Comparison of ENCODE assay signal across 24 cellular contexts in the genomic region with DNA sequence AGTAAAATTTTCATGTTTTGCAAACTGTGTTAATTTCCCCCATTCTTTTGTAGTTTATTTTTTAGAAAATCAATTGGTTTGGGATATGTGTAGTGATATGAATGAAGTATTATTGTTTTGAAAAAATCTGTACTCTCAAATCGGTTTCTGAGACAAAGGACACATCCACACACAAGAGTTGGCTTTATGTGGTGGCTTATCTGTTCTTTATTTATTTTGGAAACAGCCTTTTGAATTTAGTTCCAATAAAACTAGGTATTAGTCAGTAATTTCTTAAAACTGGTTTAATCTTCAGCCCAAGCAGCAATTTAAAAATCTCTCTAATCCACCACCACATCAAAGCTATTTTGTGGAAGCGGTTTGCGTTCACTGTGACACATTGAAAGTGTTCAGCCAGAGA.
"Had no signal": no experiment of that assay in that cellular context is flagged by ENCODE, and none has a peak within 500 bp of the region (broad histone marks: within the 10 kb centered on the region; RNA-seq: fewer than 3 reads in every experiment).

No MANE protein-coding gene starts in this region.

- H3K9me3 ChIP-seq: ovary, psoas muscle, stomach, thoracic aorta, thyroid gland, tibial nerve, upper lobe of left lung, vagina had no signal

- DNase-seq: naive thymus-derived CD4-positive, alpha-beta T cell; natural killer cell; occipital lobe; ovary; psoas muscle; right cardiac atrium; stimulated activated CD4-positive, alpha-beta T cell treated with anti-CD3 and anti-CD28 coated beads, Interleukin-15, amount 100 ng/mL, for 24 hours; stimulated activated CD4-positive, alpha-beta T cell treated with anti-CD3 and anti-CD28 coated beads, Interleukin-2, amount 100 ng/mL, for 24 hours; stimulated activated CD4-positive, alpha-beta T cell treated with anti-CD3 and anti-CD28 coated beads, Interleukin-2, amount 100 ng/mL, for 48 hours; stimulated activated CD4-positive, alpha-beta T cell treated with anti-CD3 and anti-CD28 coated beads, Interleukin-4, amount 100 ng/mL, for 24 hours; stimulated activated naive B cell treated with anti-CD40 and anti-IgM and Interleukin-4, amounts not matched to agents 10 μg/mL and 1 μg/mL and 100 μg/mL, for 72 hours; stimulated activated naive CD4-positive, alpha-beta T cell treated with Interleukin-2 at 50 U/mL for 16 hours; stomach; thyroid gland; trophoblast cell; upper lobe of left lung had no signal

- H2AFZ ChIP-seq: neural progenitor cell had no signal

- H3K27me3 ChIP-seq: neural progenitor cell, ovary, stomach, thyroid gland, tibial nerve, upper lobe of left lung, vagina had no signal

- FAIRE-seq: urothelium cell line had no signal

- ATAC-seq: naive thymus-derived CD4-positive, alpha-beta T cell; natural killer cell; psoas muscle; right cardiac atrium; sciatic nerve; stimulated activated effector memory CD8-positive, alpha-beta T cell treated with anti-CD3 and anti-CD28 coated beads, Interleukin-12 subunit alpha, Interleukin-12 subunit beta, amount 100 ng/mL, for 72 hours; stimulated activated naive B cell treated with anti-CD40 and anti-IgM and Interleukin-4, amounts not matched to agents 10 μg/mL and 1 μg/mL and 100 μg/mL, for 72 hours had no signal

- H3K4me2 ChIP-seq: neural progenitor cell had no signal

- H3K9ac ChIP-seq: neural progenitor cell had no signal

- H3K4me1 ChIP-seq: psoas muscle, stomach, thyroid gland, tibial nerve, upper lobe of left lung, vagina had no signal

- H3K4me3 ChIP-seq: neural progenitor cell, ovary, psoas muscle, skin epidermis, stomach, thoracic aorta, thyroid gland, tibial nerve, upper lobe of left lung, vagina had no signal

- H3K27ac ChIP-seq: neural progenitor cell, ovary, psoas muscle, skin epidermis, stomach, thoracic aorta, thyroid gland, tibial nerve, upper lobe of left lung, vagina had no signal

- H3K36me3 ChIP-seq: neural progenitor cell, ovary, stomach, thoracic aorta, thyroid gland, tibial nerve, upper lobe of left lung, vagina had no signal
